In genomic region chr12:82358200-82359114, GRCh38 we compare ENCODE assay signal across 8 cellular contexts. TPM values are rescaled to one million over a fixed set of nuclear protein-coding genes. Genes with fewer than 3 reads are reported as not detected.
DNase-seq lines count a peak whose midpoint lies in the region; ATAC-seq and TF ChIP-seq lines count a peak whose summit lies in the region.

Gene CCDC59 (minus strand): TSS chr12:82358387. CDS start chr12:82358376, 11 bp downstream.
A gene with protein sequence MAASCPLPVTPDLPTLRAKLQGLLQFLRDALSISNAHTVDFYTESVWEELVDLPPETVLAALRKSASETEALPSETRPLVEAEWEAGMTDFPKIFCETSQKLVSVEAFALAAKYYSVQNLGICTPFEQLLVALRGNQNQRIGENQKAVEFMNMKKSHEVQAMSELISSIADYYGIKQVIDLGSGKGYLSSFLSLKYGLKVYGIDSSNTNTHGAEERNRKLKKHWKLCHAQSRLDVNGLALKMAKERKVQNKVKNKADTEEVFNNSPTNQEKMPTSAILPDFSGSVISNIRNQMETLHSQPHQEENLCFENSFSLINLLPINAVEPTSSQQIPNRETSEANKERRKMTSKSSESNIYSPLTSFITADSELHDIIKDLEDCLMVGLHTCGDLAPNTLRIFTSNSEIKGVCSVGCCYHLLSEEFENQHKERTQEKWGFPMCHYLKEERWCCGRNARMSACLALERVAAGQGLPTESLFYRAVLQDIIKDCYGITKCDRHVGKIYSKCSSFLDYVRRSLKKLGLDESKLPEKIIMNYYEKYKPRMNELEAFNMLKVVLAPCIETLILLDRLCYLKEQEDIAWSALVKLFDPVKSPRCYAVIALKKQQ (plus strand): TSS chr12:82358529. CDS start chr12:82358566, 37 bp downstream.

- peak; percentile 100 for TF ChIP-seq CTCF in C4-2B (conservative IDR thresholded peaks at IDR 0.05)

- DNase-seq in NCI-H526 (lab: John Stamatoyannopoulos, UW) (peak; percentile 93 to 97), dedifferentiated amniotic fluid mesenchymal stem cell (ENCODE audit: extremely low spot score) (peak; percentile 99), left lobe of liver (ENCODE audit: low spot score) (peak; percentile 98)
- peak; percentile 97 for DNase-seq in activated CD4-positive, alpha-beta T cell treated with anti-CD3 and anti-CD28 coated beads, Interleukin-2, amount 10 ng/mL, durations not matched to agents 7 days and 5 days
- DNase-seq in stimulated activated CD4-positive, alpha-beta T cell treated with anti-CD3 and anti-CD28 coated beads, Interleukin-2, amount 100 ng/mL, for 4 hours (ENCODE audit: low read depth), result peak; percentile 97

- POLR2A ChIA-PET in activated CD4-positive, alpha-beta T cell treated with anti-CD3 and anti-CD28 coated beads, Interleukin-2, amount 10 ng/mL, durations not matched to agents 7 days and 5 days (lab: Charles Lee), result no interaction called here

- H3K4me3 Mint-ChIP-seq in activated CD4-positive, alpha-beta T cell treated with anti-CD3 and anti-CD28 coated beads, Interleukin-2, amount 10 ng/mL, durations not matched to agents 7 days and 5 days, result peak within 1 kb of the TSS; percentile 91

- no peaks in the 10 kb centered on the region for H3K27me3 Mint-ChIP-seq in activated CD4-positive, alpha-beta T cell treated with anti-CD3 and anti-CD28 coated beads, Interleukin-2, amount 10 ng/mL, durations not matched to agents 7 days and 5 days

- H3K27ac ChIP-seq in C4-2B, result peak within 1 kb of the TSS; percentile 82

- peak within 1 kb of the TSS; percentile 99 for H3K27ac Mint-ChIP-seq in activated CD4-positive, alpha-beta T cell treated with anti-CD3 and anti-CD28 coated beads, Interleukin-2, amount 10 ng/mL, durations not matched to agents 7 days and 5 days

- ATAC-seq in GM19324 (IDR thresholded peaks at IDR 0.05; ENCODE audit: low FRiP score, unreplicated experiment) (peak; percentile 98), HG03469 (IDR thresholded peaks at IDR 0.05; ENCODE audit: unreplicated experiment) (peak; percentile 92), left lobe of liver (peak; percentile 97)

- peaks cover 28% of the 10 kb centered on the region for H3K36me3 Mint-ChIP-seq in activated CD4-positive, alpha-beta T cell treated with anti-CD3 and anti-CD28 coated beads, Interleukin-2, amount 10 ng/mL, durations not matched to agents 7 days and 5 days (ENCODE audit: low read depth)

- CTCF ChIA-PET in activated CD4-positive, alpha-beta T cell treated with anti-CD3 and anti-CD28 coated beads, Interleukin-2, amount 10 ng/mL, durations not matched to agents 7 days and 5 days (lab: Charles Lee), result interaction anchor here (0.8 to 3.6 kb wide), 12 partner anchors 9 to 326 kb away, joined by 3 to 28 read pairs (median 4); no protein-coding TSS in a partner anchor

- H3K9me3 Mint-ChIP-seq in activated CD4-positive, alpha-beta T cell treated with anti-CD3 and anti-CD28 coated beads, Interleukin-2, amount 10 ng/mL, durations not matched to agents 7 days and 5 days, result peaks cover 6% of the 10 kb centered on the region

- H3K4me1 Mint-ChIP-seq in activated CD4-positive, alpha-beta T cell treated with anti-CD3 and anti-CD28 coated beads, Interleukin-2, amount 10 ng/mL, durations not matched to agents 7 days and 5 days, result peaks cover 38% of the 10 kb centered on the region

RNA-seq across cellular contexts. Expression of gene CCDC59, which starts in this region (rescaled TPM):
- 10 to 100 TPM; 43.5 to 53.4 TPM for total RNA-seq in activated CD4-positive, alpha-beta T cell treated with anti-CD3 and anti-CD28 coated beads, Interleukin-2, amount 10 ng/mL, durations not matched to agents 7 days and 5 days
- 8.7 TPM for total RNA-seq in left lobe of liver

RNA-seq across cellular contexts. Expression of the second gene that starts in this region (rescaled TPM):
- 1 to 10 TPM; 8.3 to 8.6 TPM for total RNA-seq in activated CD4-positive, alpha-beta T cell treated with anti-CD3 and anti-CD28 coated beads, Interleukin-2, amount 10 ng/mL, durations not matched to agents 7 days and 5 days
- total RNA-seq in left lobe of liver, result 5.3 TPM

Comparison
In these comparisons a context has a peak if more than half of its experiments do, and no peak if none do; other contexts are left out.
1. Peak in every context shown above with its lines: DNase-seq, ATAC-seq and H3K27ac ChIP-seq.